In the genomic region with DNA sequence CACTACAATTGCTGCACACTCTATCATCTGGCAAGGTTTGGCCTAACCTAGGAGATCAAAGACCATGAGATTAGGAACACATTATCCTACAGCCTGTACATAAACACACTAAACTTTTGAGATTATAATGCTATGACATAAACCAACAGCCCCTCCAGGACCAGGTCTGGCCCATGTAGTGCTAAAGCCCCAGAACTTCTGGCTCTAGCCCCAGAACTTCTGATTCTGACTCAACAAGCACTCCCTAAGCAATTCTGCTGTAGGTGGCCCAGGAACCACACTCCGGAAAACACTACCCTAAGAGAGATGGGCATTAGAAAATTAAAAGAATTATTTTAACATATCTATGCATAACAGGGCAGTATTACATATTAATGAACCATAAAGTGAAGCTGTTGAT, we compare ENCODE assay signal across 30 cellular contexts.
"Had no signal": no experiment of that assay in that cellular context is flagged by ENCODE, and none has a peak within 500 bp of the region (broad histone marks: within the 10 kb centered on the region; RNA-seq: fewer than 3 reads in every experiment).

No MANE protein-coding gene starts in this region.

- H3K4me1 Mint-ChIP-seq: naive thymus-derived CD8-positive, alpha-beta T cell; nephron progenitor cell; neural crest cell; stimulated activated memory B cell treated with anti-CD40 and anti-IgM and Interleukin-4, amounts not matched to agents 10 μg/mL and 1 μg/mL and 100 μg/mL, for 72 hours; stimulated activated naive CD8-positive, alpha-beta T cell treated with anti-CD3 and anti-CD28 coated beads, Interleukin-15, amount 100 ng/mL, for 72 hours had no signal

- H3K36me3 Mint-ChIP-seq: stimulated activated memory B cell treated with anti-CD40 and anti-IgM and Interleukin-4, amounts not matched to agents 10 μg/mL and 1 μg/mL and 100 μg/mL, for 72 hours; type B pancreatic cell had no signal

- H3K27ac Mint-ChIP-seq: naive thymus-derived CD8-positive, alpha-beta T cell; natural killer cell treated with Interleukin-12 subunit alpha and Interleukin-12 subunit beta and Interleukin-15 and Interleukin-18, amount 100 ng/mL, for 72 hours; nephron progenitor cell; stimulated activated memory B cell treated with anti-CD40 and anti-IgM and Interleukin-4, amounts not matched to agents 10 μg/mL and 1 μg/mL and 100 μg/mL, for 72 hours; stimulated activated naive CD8-positive, alpha-beta T cell treated with anti-CD3 and anti-CD28 coated beads, Interleukin-15, amount 100 ng/mL, for 72 hours; type B pancreatic cell had no signal

- H3K27ac ChIP-seq: neutrophil, pancreas, prostate gland, right lobe of liver, sigmoid colon, spleen, suprapubic skin, testis, tibial artery, transverse colon, upper lobe of right lung, uterus had no signal

- ATAC-seq: naive thymus-derived CD8-positive, alpha-beta T cell; natural killer cell treated with Interleukin-12 subunit alpha and Interleukin-12 subunit beta and Interleukin-15 and Interleukin-18, amount 100 ng/mL, for 72 hours; pancreas; right cardiac atrium; right lobe of liver; stimulated activated memory B cell treated with anti-CD40 and anti-IgM and Interleukin-4, amounts not matched to agents 10 μg/mL and 1 μg/mL and 100 μg/mL, for 72 hours; stimulated activated naive CD8-positive, alpha-beta T cell treated with anti-CD3 and anti-CD28 coated beads, Interleukin-15, amount 100 ng/mL, for 72 hours; stimulated activated naive CD8-positive, alpha-beta T cell treated with anti-CD3 and anti-CD28 coated beads, Interleukin-15, Interleukin-2, amounts not matched to agents 100 U/mL and 50 U/mL, for 24 hours; upper lobe of right lung had no signal

- H3K27me3 Mint-ChIP-seq: naive thymus-derived CD8-positive, alpha-beta T cell; natural killer cell treated with Interleukin-12 subunit alpha and Interleukin-12 subunit beta and Interleukin-15 and Interleukin-18, amount 100 ng/mL, for 72 hours; stimulated activated naive CD8-positive, alpha-beta T cell treated with anti-CD3 and anti-CD28 coated beads, Interleukin-15, amount 100 ng/mL, for 72 hours; type B pancreatic cell had no signal

- FAIRE-seq: pancreas, small intestine had no signal

- H3K36me3 ChIP-seq: neutrophil, pancreas, prostate gland, right lobe of liver, sigmoid colon, spleen, suprapubic skin, tibial artery, transverse colon, upper lobe of right lung, uterus had no signal

- H3K4me1 ChIP-seq: pancreas, prostate gland, right lobe of liver, sigmoid colon, spleen, suprapubic skin, testis, tibial artery, transverse colon, upper lobe of right lung, uterus had no signal

- H3K4me3 ChIP-seq: pancreas, prostate gland, right lobe of liver, sigmoid colon, spleen, suprapubic skin, testis, tibial artery, transverse colon, upper lobe of right lung, uterus had no signal

- H3K4me3 Mint-ChIP-seq: naive thymus-derived CD8-positive, alpha-beta T cell; natural killer cell treated with Interleukin-12 subunit alpha and Interleukin-12 subunit beta and Interleukin-15 and Interleukin-18, amount 100 ng/mL, for 72 hours; nephron progenitor cell; neural crest cell; stimulated activated memory B cell treated with anti-CD40 and anti-IgM and Interleukin-4, amounts not matched to agents 10 μg/mL and 1 μg/mL and 100 μg/mL, for 72 hours; stimulated activated naive CD8-positive, alpha-beta T cell treated with anti-CD3 and anti-CD28 coated beads, Interleukin-15, amount 100 ng/mL, for 72 hours; type B pancreatic cell had no signal

- H3K9me3 ChIP-seq: neutrophil, pancreas, prostate gland, right lobe of liver, sigmoid colon, testis, tibial artery, upper lobe of right lung, uterus had no signal

- H3K27me3 ChIP-seq: neutrophil, pancreas, right lobe of liver, sigmoid colon, spleen, suprapubic skin, testis, tibial artery, transverse colon, upper lobe of right lung, uterus had no signal

- DNase-seq: naive thymus-derived CD8-positive, alpha-beta T cell; nephron progenitor cell; nucleus accumbens; pancreas; right cardiac atrium; right lobe of liver; sigmoid colon; small intestine; spleen; stimulated activated CD4-positive, alpha-beta T cell treated with anti-CD3 and anti-CD28 coated beads, Interleukin-12 subunit alpha, Interleukin-12 subunit beta, amount 100 ng/mL, for 4 hours; stimulated activated CD4-positive, alpha-beta T cell treated with anti-CD3 and anti-CD28 coated beads, Interleukin-1b, Interleukin-23, amount 100 ng/mL, for 48 hours; stimulated activated CD4-positive, alpha-beta T cell treated with anti-CD3 and anti-CD28 coated beads, Interleukin-4, amount 100 ng/mL, for 1 hour; stimulated activated CD4-positive, alpha-beta T cell treated with anti-CD3 and anti-CD28 coated beads, Interleukin-4, amount 100 ng/mL, for 4 hours; stimulated activated CD8-positive, alpha-beta memory T cell treated with anti-CD3 and anti-CD28 coated beads, Interleukin-4, amount 100 ng/mL, for 48 hours; stimulated activated naive CD4-positive, alpha-beta T cell; stimulated activated naive CD8-positive, alpha-beta T cell treated with anti-CD3 and anti-CD28 coated beads, Interleukin-15, amount 100 ng/mL, for 72 hours; stimulated activated naive CD8-positive, alpha-beta T cell treated with anti-CD3 and anti-CD28 coated beads, Interleukin-15, Interleukin-2, amounts not matched to agents 100 U/mL and 50 U/mL, for 24 hours; substantia nigra; testis; tibial artery; transverse colon; upper lobe of right lung; uterus had no signal
